Comparison of ENCODE assay signal across 25 cellular contexts in genomic region chr5:107533946-107534876, GRCh38.
A peak's percentile ranks its signal among the peaks of the same experiment; 100 is the strongest.
DNase-seq lines count a peak whose midpoint lies in the region; ATAC-seq, FAIRE-seq and TF ChIP-seq lines count a peak whose summit lies in the region.
"Had no signal": no experiment of that assay in that cellular context is flagged by ENCODE, and none has a peak within 500 bp of the region (broad histone marks: within the 10 kb centered on the region; RNA-seq: fewer than 3 reads in every experiment).

No MANE protein-coding gene starts in this region.

- POLR2A ChIA-PET in HEK293T (lab: Yijun Ruan, JAX), result no interaction called here

- FAIRE-seq in islet of Langerhans (lab: Jason Lieb, UNC), result peak; percentile 80

- DNase-seq in COR-L47 (lab: John Stamatoyannopoulos, UW) (peak; percentile 13), HEK293T (ENCODE audit: extremely low spot score) (no peak), NCI-H69 (lab: John Stamatoyannopoulos, UW) (peak; percentile 85), iPS-NIHi11 (ENCODE audit: low spot score) (no peak)
- DNase-seq: activated CD4-positive, alpha-beta T cell treated with anti-CD3 and anti-CD28 coated beads for 4 hours; activated naive CD4-positive, alpha-beta T cell treated with anti-CD3 and anti-CD28 coated beads for 36 hours; activated T-cell treated with anti-CD3 and anti-CD28 coated beads, Interleukin-2, amount 50 U/mL, for 48 hours; amniotic stem cell; CD4-positive, alpha-beta T cell; cortex of kidney; DMS 273 treated with DMSO at 0.1 percent for 48 hours; endodermal cell; HFFc6; IMR-90; kidney glomerular epithelial cell; mammary epithelial cell; NCI-H1694; occipital lobe; RPMI8226; T-helper 2 cell; tibial artery had no signal

- no peak for ATAC-seq in GM19328 (IDR thresholded peaks at IDR 0.05; ENCODE audit: unreplicated experiment)
- no peak for ATAC-seq in GM21723 (IDR thresholded peaks at IDR 0.05; ENCODE audit: unreplicated experiment)
- ATAC-seq: gastroesophageal sphincter had no signal

- CTCF ChIA-PET in HEK293T (lab: Yijun Ruan, JAX), result interaction anchor here (0.7 kb wide), 1 partner anchor 38 kb away, joined by 5 read pairs; no protein-coding TSS in a partner anchor

TF ChIP-seq in HEK293T, 16 proteins besides CTCF, POLR2A, EP300 and RAD21:
- TF ChIP-seq CTBP1 (IDR thresholded peaks at IDR 0.05; ENCODE audit: borderline replicate concordance) (peak; percentile 65; the same call in 1 of the 2 replicates), FOXK2 (IDR thresholded peaks at IDR 0.05) (no peak), ZNF384 (IDR thresholded peaks at IDR 0.05) (no peak), ARNT (IDR thresholded peaks at IDR 0.05) (no peak), BHLHE40 (IDR thresholded peaks at IDR 0.05; ENCODE audit: borderline replicate concordance) (no peak), ELF4 (IDR thresholded peaks at IDR 0.05) (no peak), HDGF (IDR thresholded peaks at IDR 0.05; ENCODE audit: borderline replicate concordance) (no peak), L3MBTL2 (conservative IDR thresholded peaks at IDR 0.05) (no peak)

Comparison
In these comparisons a context has a peak if more than half of its experiments do, and no peak if none do; other contexts are left out.
1. DNase-seq: peak in COR-L47 (single experiment) and NCI-H69 (single experiment); none in HEK293T (single experiment) and iPS-NIHi11 (single experiment).